In genomic region chr13:36997716-36998427, GRCh38 we compare ENCODE assay signal across 8 cellular contexts. TPM values are rescaled to one million over a fixed set of nuclear protein-coding genes. Genes with fewer than 3 reads are reported as not detected.
A peak's percentile ranks its signal among the peaks of the same experiment; 100 is the strongest.
DNase-seq lines count a peak whose midpoint lies in the region; ATAC-seq and TF ChIP-seq lines count a peak whose summit lies in the region.

No MANE protein-coding gene starts in this region.

- H3K27me3 Mint-ChIP-seq in osteocyte (ENCODE audit: unreplicated experiment), result no peaks in the 10 kb centered on the region

- H3K4me3 Mint-ChIP-seq in osteocyte (ENCODE audit: unreplicated experiment), result peak overlapping the region; percentile 100

- CTCF ChIA-PET in OCI-LY7 (lab: Charles Lee; ENCODE audit: unreplicated experiment), result interaction anchor here (1.0 kb wide), 1 partner anchor 17 kb away, joined by 3 read pairs; no protein-coding TSS in a partner anchor

- TF ChIP-seq CTCF in DOHH2 (IDR thresholded peaks at IDR 0.05; ENCODE audit: low read depth, low read length, poor library complexity, severe bottlenecking) (no peak), OCI-LY7 (conservative IDR thresholded peaks at IDR 0.05; ENCODE audit: low read length) (no peak), epithelial cell of proximal tubule (conservative IDR thresholded peaks at IDR 0.05; ENCODE audit: low read depth, low read length) (no peak), osteocyte (IDR thresholded peaks at IDR 0.05) (no peak)

- peaks cover 14% of the 10 kb centered on the region for H3F3A ChIP-seq in DOHH2 (ENCODE audit: control insufficient read depth, insufficient read depth)

- H3K79me2 ChIP-seq in DOHH2 (ENCODE audit: control insufficient read depth, low read length), result peaks cover 76% of the 10 kb centered on the region
- H3K79me2 ChIP-seq in OCI-LY7 (ENCODE audit: insufficient read depth, low read depth, low read length), result peaks cover 70% of the 10 kb centered on the region

- H3K9me3 Mint-ChIP-seq in osteocyte (ENCODE audit: unreplicated experiment), result no peaks in the 10 kb centered on the region

- peaks cover 27% of the 10 kb centered on the region for H3K4me1 Mint-ChIP-seq in osteocyte (ENCODE audit: unreplicated experiment)

- POLR2A ChIA-PET in OCI-LY7 (lab: Charles Lee), result interaction anchor here (0.7 to 1.3 kb wide), 7 partner anchors 8 to 171 kb away, joined by 3 to 5 read pairs (median 4); no protein-coding TSS in a partner anchor

- H3K9me2 ChIP-seq in DOHH2 (replicated peaks; ENCODE audit: control insufficient read depth, low read length), result no peaks in the 10 kb centered on the region
- H3K9me2 ChIP-seq in OCI-LY7 (ENCODE audit: insufficient read depth, low read length), result no peaks in the 10 kb centered on the region

- no peaks in the 10 kb centered on the region for H3K9me3 ChIP-seq in DOHH2 (ENCODE audit: control insufficient read depth, insufficient read depth, low read length)
- H3K9me3 ChIP-seq in OCI-LY7 (ENCODE audit: low read length), result no peaks in the 10 kb centered on the region

- intact Hi-C loops in OCI-LY7 (cut with micrococcal nuclease; ENCODE audit: unreplicated experiment), result no loop called here

- H3K4me1 ChIP-seq in DOHH2 (ENCODE audit: control insufficient read depth, low read length) (peaks cover 20% of the 10 kb centered on the region), OCI-LY7 (ENCODE audit: insufficient read depth, low read length, poor library complexity, severe bottlenecking) (peaks cover 19% of the 10 kb centered on the region)

- peaks cover 10% of the 10 kb centered on the region for H4K20me1 ChIP-seq in DOHH2 (ENCODE audit: control insufficient read depth, insufficient read depth, low read depth, low read length)
- peaks cover 9% of the 10 kb centered on the region; the same call in 1 of the 2 replicates for H4K20me1 ChIP-seq in OCI-LY7 (ENCODE audit: insufficient read depth, low read length)

- H3K36me3 ChIP-seq in DOHH2 (ENCODE audit: control insufficient read depth, low read length) (peaks cover 69% of the 10 kb centered on the region), OCI-LY7 (ENCODE audit: insufficient read depth, low read length) (peaks cover 43% of the 10 kb centered on the region)

- DNase-seq in OCI-LY7 (ENCODE audit: low spot score), result no peak
- no peak for DNase-seq in epithelial cell of proximal tubule (ENCODE audit: low read depth)
- no peak for DNase-seq in osteocyte (ENCODE audit: extremely low spot score, unreplicated experiment)
- no peak for DNase-seq in superior temporal gyrus (ENCODE audit: extremely low spot score)
- no peak for DNase-seq in GOT3 (lab: John Stamatoyannopoulos, UW)
- DNase-seq in ACHN, result no peak

- no peaks in the 10 kb centered on the region for H3K27me3 ChIP-seq in DOHH2 (ENCODE audit: control insufficient read depth, low read length)

- TSS peak; percentile 47 for BruUV-seq in OCI-LY7 (replicated peaks; lab: Mats Ljungman, UMichigan)

- peaks cover 16% of the 10 kb centered on the region for H3K36me3 Mint-ChIP-seq in osteocyte (ENCODE audit: unreplicated experiment)

- H3K27ac Mint-ChIP-seq in osteocyte (ENCODE audit: unreplicated experiment), result peak overlapping the region; percentile 100

- no peak overlapping the region for H2AFZ ChIP-seq in OCI-LY7 (ENCODE audit: low read length)

- in situ Hi-C loops in ACHN (cut with HindIII; ENCODE audit: low pct_ligation_motif_present, low pct_unique_long_range_greater_than_20kb, low sequenced_read_pairs), result loop anchor here (25.0 kb wide), 1 partner anchor 136 kb away; no protein-coding TSS in a partner anchor

- peak overlapping the region; percentile 89 for H3K4me3 ChIP-seq in DOHH2 (ENCODE audit: low read length)
- peak overlapping the region; percentile 98 for H3K4me3 ChIP-seq in OCI-LY7 (ENCODE audit: low read depth, low read length, poor library complexity, severe bottlenecking)
- H3K4me3 ChIP-seq in epithelial cell of proximal tubule (ENCODE audit: low read depth, low read length), result peak overlapping the region; percentile 92

- H3K27ac ChIP-seq in DOHH2 (ENCODE audit: low read depth, low read length) (no peak overlapping the region), OCI-LY7 (ENCODE audit: low read depth, low read length, poor library complexity, severe bottlenecking) (no peak overlapping the region)

- H3K4me2 ChIP-seq in DOHH2 (ENCODE audit: low read length) (peak overlapping the region; percentile 88), OCI-LY7 (ENCODE audit: low read length) (peak overlapping the region; percentile 86)

- no peak for ATAC-seq in GM21619 (IDR thresholded peaks at IDR 0.05; ENCODE audit: unreplicated experiment)

RNA-seq across cellular contexts. Expression of gene ALG5, which starts 1.3 kb away (rescaled TPM):
- total RNA-seq in OCI-LY7 (2014; rRNA removed; shearing (Covaris generic)), result 23.8 and 25.3 TPM in 2 replicates
- total RNA-seq in OCI-LY7 (2022) (28.8 and 31.6 TPM in 2 replicates), epithelial cell of proximal tubule (26.3 and 36.8 TPM in 2 replicates), osteocyte (35.4 and 36.2 TPM in 2 replicates)

RNA-seq across cellular contexts. Expression of gene EXOSC8, which starts 2.7 kb away (rescaled TPM):
- total RNA-seq in OCI-LY7 (2014; rRNA removed; shearing (Covaris generic)), result 96.0 and 106 TPM in 2 replicates
- 140 and 141 TPM in 2 replicates for total RNA-seq in OCI-LY7 (2022)
- 68.1 and 92.8 TPM in 2 replicates for total RNA-seq in epithelial cell of proximal tubule
- 38.6 and 45.5 TPM in 2 replicates for total RNA-seq in osteocyte
